ENCODE assay signal across 33 cellular contexts in the genomic region with DNA sequence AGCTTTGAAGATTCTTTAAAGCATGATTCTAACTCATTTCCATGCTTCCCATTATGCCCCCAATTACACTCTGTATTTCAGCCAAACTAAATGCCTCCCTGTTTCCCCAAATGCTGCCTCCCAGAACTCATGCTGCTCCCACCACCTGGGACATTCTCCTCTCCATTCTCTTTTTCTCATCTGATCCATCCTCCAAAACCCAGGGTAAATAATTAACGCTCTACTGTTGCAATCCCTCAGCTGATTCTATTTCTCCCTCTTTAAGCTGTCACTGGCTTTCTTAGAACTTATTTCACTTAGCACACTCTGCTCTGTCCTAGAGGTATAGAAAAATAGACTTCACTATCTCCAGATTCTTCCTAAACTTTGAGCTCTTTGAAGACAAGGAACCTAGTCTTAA.
"Had no signal": no experiment of that assay in that cellular context is flagged by ENCODE, and none has a peak within 500 bp of the region (broad histone marks: within the 10 kb centered on the region; RNA-seq: fewer than 3 reads in every experiment).

No MANE protein-coding gene starts in this region.

- H3K4me3 Mint-ChIP-seq: activated B cell treated with CpG ODN at 0.5 μM for 24 hours; activated CD8-positive, alpha-beta T cell treated with anti-CD3 and anti-CD28 coated beads for 36 hours; activated naive CD8-positive, alpha-beta T cell; activated T-cell treated with anti-CD3 and anti-CD28 coated beads, Interleukin-2, amount 50 U/mL, for 4 hours; activated T-helper 17 cell treated with anti-CD3 and anti-CD28 coated beads, Interleukin-2, amount 50 U/mL, for 72 hours; central memory CD8-positive, alpha-beta T cell; dendritic cell treated with granulocyte-macrophage colony-stimulating factor and Interleukin-4, amounts not matched to agents 40 ng/mL and 50 ng/mL, for 4 days; endodermal cell; T-helper 17 cell; T-helper 2 cell treated with Interferon-gamma antibody and Interleukin-4, amounts not matched to agents 5 μg/mL and 100 μg/mL, for 36 hours had no signal

- DNase-seq: activated B cell treated with CpG ODN at 0.5 μM for 24 hours; activated CD4-positive, alpha-beta T cell treated with anti-CD3 and anti-CD28 coated beads for 48 hours; activated CD4-positive, alpha-beta T cell treated with anti-CD3 and anti-CD28 coated beads, Interleukin-2, amount 50 U/mL, for 1 hour; activated CD4-positive, alpha-beta T cell treated with anti-CD3 and anti-CD28 coated beads, Interleukin-2, amount 50 U/mL, for 48 hours; activated CD8-positive, alpha-beta memory T cell treated with anti-CD3 and anti-CD28 coated beads for 24 hours; activated CD8-positive, alpha-beta T cell treated with anti-CD3 and anti-CD28 coated beads for 36 hours; activated effector memory CD4-positive, alpha-beta T cell treated with Interleukin-2 at 50 U/mL for 16 hours; activated gamma-delta T cell treated with Interleukin-2 at 50 U/mL for 16 hours; activated naive CD4-positive, alpha-beta T cell treated with anti-CD3 and anti-CD28 coated beads, Interleukin-2, amount 50 U/mL, for 16 hours; activated naive CD4-positive, alpha-beta T cell treated with Interleukin-2 at 50 U/mL for 16 hours; activated T-cell treated with anti-CD3 and anti-CD28 coated beads, Interleukin-2, amount 50 U/mL, for 4 hours; amniotic stem cell; anterior cingulate cortex; brain microvascular endothelial cell; dorsolateral prefrontal cortex; effector memory CD4-positive, alpha-beta T cell; endodermal cell; foreskin fibroblast; head of caudate nucleus; T-helper 17 cell; T1000; WERI-Rb-1 had no signal

- H3K36me3 ChIP-seq: brain microvascular endothelial cell, WERI-Rb-1 had no signal

- H3K9me3 Mint-ChIP-seq: activated B cell treated with CpG ODN at 0.5 μM for 24 hours; activated T-cell treated with anti-CD3 and anti-CD28 coated beads, Interleukin-2, amount 50 U/mL, for 4 hours; dendritic cell treated with granulocyte-macrophage colony-stimulating factor and Interleukin-4, amounts not matched to agents 40 ng/mL and 50 ng/mL, for 4 days had no signal

- H3K27ac Mint-ChIP-seq: activated B cell treated with CpG ODN at 0.5 μM for 24 hours; activated CD8-positive, alpha-beta T cell treated with anti-CD3 and anti-CD28 coated beads for 36 hours; activated naive CD8-positive, alpha-beta T cell; activated T-helper 17 cell treated with anti-CD3 and anti-CD28 coated beads, Interleukin-2, amount 50 U/mL, for 72 hours; dendritic cell treated with granulocyte-macrophage colony-stimulating factor and Interleukin-4, amounts not matched to agents 40 ng/mL and 50 ng/mL, for 4 days; endodermal cell; T-helper 17 cell; T-helper 2 cell treated with Interferon-gamma antibody and Interleukin-4, amounts not matched to agents 5 μg/mL and 100 μg/mL, for 36 hours had no signal

- H3K4me1 Mint-ChIP-seq: activated B cell treated with CpG ODN at 0.5 μM for 24 hours, T-helper 17 cell had no signal

- FAIRE-seq: astrocyte, bronchial epithelial cell, frontal cortex had no signal

- ATAC-seq: activated CD4-positive, CD25-positive, alpha-beta regulatory T cell treated with anti-CD3 and anti-CD28 coated beads, Interleukin-2, amount 50 U/mL, for 24 hours; activated CD8-positive, alpha-beta T cell treated with anti-CD3 and anti-CD28 coated beads for 36 hours; activated T-cell treated with anti-CD3 and anti-CD28 coated beads, Interleukin-2, amount 50 U/mL, for 4 hours; activated T-helper 17 cell treated with anti-CD3 and anti-CD28 coated beads, Interleukin-2, amount 50 U/mL, for 72 hours; esophagus mucosa; T-helper 17 cell had no signal

- H3K27ac ChIP-seq: brain microvascular endothelial cell, coronary artery, dorsolateral prefrontal cortex, WERI-Rb-1 had no signal

- H3K27me3 Mint-ChIP-seq: activated B cell treated with CpG ODN at 0.5 μM for 24 hours; activated CD8-positive, alpha-beta T cell treated with anti-CD3 and anti-CD28 coated beads for 36 hours; activated naive CD8-positive, alpha-beta T cell; activated T-helper 17 cell treated with anti-CD3 and anti-CD28 coated beads, Interleukin-2, amount 50 U/mL, for 72 hours; central memory CD8-positive, alpha-beta T cell; dendritic cell treated with granulocyte-macrophage colony-stimulating factor and Interleukin-4, amounts not matched to agents 40 ng/mL and 50 ng/mL, for 4 days; T-helper 17 cell had no signal

- H3K4me3 ChIP-seq: coronary artery, dorsolateral prefrontal cortex had no signal

- H3K27me3 ChIP-seq: brain microvascular endothelial cell, dorsolateral prefrontal cortex had no signal
